ENCODE assay signal across 9 cellular contexts in genomic region chr3:27722957-27723802, GRCh38. TPM values are rescaled to one million over a fixed set of nuclear protein-coding genes. Genes with fewer than 3 reads are reported as not detected.
DNase-seq lines count a peak whose midpoint lies in the region; ATAC-seq, FAIRE-seq and TF ChIP-seq lines count a peak whose summit lies in the region.
"Had no signal": no experiment of that assay in that cellular context is flagged by ENCODE, and none has a peak within 500 bp of the region (broad histone marks: within the 10 kb centered on the region; RNA-seq: fewer than 3 reads in every experiment).

No MANE protein-coding gene starts in this region.

- no peak for TF ChIP-seq POLR2A in heart left ventricle (IDR thresholded peaks at IDR 0.05)
- no peak for TF ChIP-seq POLR2A in tibial nerve (IDR thresholded peaks at IDR 0.05)

- no peak for DNase-seq in heart left ventricle
- DNase-seq in left ventricle myocardium superior: no peak
- DNase-seq in lower lobe of right lung: no peak
- DNase-seq in tibial nerve (ENCODE audit: low spot score in 2 of 2): no peak
- DNase-seq in urothelium cell line (ENCODE audit: low spot score): no peak
- DNase-seq in caudate nucleus (lab: John Stamatoyannopoulos, UW): no peak
- no peak for DNase-seq in hippocampal formation (lab: John Stamatoyannopoulos, UW)

- H3K9me3 ChIP-seq in heart left ventricle (no peaks in the 10 kb centered on the region), lower lobe of right lung (no peaks in the 10 kb centered on the region), tibial nerve (no peaks in the 10 kb centered on the region)

- TF ChIP-seq EP300 in tibial nerve (IDR thresholded peaks at IDR 0.05): no peak

- no peak for ATAC-seq in heart left ventricle
- no peak for ATAC-seq in left ventricle myocardium superior
- ATAC-seq in lower lobe of right lung: no peak

- peak overlapping the region; percentile 41 for H3K27ac Mint-ChIP-seq in activated naive CD8-positive, alpha-beta T cell

- FAIRE-seq in urothelium cell line (lab: Jason Lieb, UNC): no peak

- H3K4me3 ChIP-seq in heart left ventricle: peak overlapping the region in 10 of 12 donors; percentile 6 to 62 (median 25)
- peak overlapping the region; percentile 27 for H3K4me3 ChIP-seq in lower lobe of right lung
- H3K4me3 ChIP-seq in tibial nerve: peak overlapping the region in 3 of 4 donors; percentile 4 to 23 (median 23)

- peaks cover 42% of the 10 kb centered on the region for H3K27me3 Mint-ChIP-seq in activated naive CD8-positive, alpha-beta T cell

- H3K27ac ChIP-seq in heart left ventricle (no peak overlapping the region), lower lobe of right lung (no peak overlapping the region), tibial nerve (no peak overlapping the region), caudate nucleus (ENCODE audit: low read depth, low read length) (no peak overlapping the region)

- intact Hi-C loops in heart left ventricle (cut with DNase I): no loop called here
- intact Hi-C loops in left ventricle myocardium superior (cut with micrococcal nuclease): no loop called here
- intact Hi-C loops in lower lobe of right lung (cut with DNase I): no loop called here

- H3K36me3 Mint-ChIP-seq in activated naive CD8-positive, alpha-beta T cell: no peaks in the 10 kb centered on the region

- H3K36me3 ChIP-seq in heart left ventricle: no peaks in the 10 kb centered on the region
- H3K36me3 ChIP-seq in lower lobe of right lung: no peaks in the 10 kb centered on the region
- no peaks in the 10 kb centered on the region for H3K36me3 ChIP-seq in tibial nerve

- no peaks in the 10 kb centered on the region for H3K9me3 Mint-ChIP-seq in activated naive CD8-positive, alpha-beta T cell (ENCODE audit: low read depth)

- peaks cover 66 to 100% (median 97%) of the 10 kb centered on the region in 9 donors for H3K27me3 ChIP-seq in heart left ventricle
- H3K27me3 ChIP-seq in lower lobe of right lung (ENCODE audit: low read depth): peaks cover 98% of the 10 kb centered on the region
- peaks cover 0 to 98% of the 10 kb centered on the region in 2 donors for H3K27me3 ChIP-seq in tibial nerve

- WGBS in heart left ventricle, 4 donors: 3 to 11% (median 5%) methylated on average over 31 of the region's 31 CpGs
- 5% methylated on average over 31 of the region's 31 CpGs for WGBS in tibial nerve, 2 donors

- TF ChIP-seq CTCF in heart left ventricle (IDR thresholded peaks at IDR 0.05) (no peak), lower lobe of right lung (IDR thresholded peaks at IDR 0.05) (no peak), tibial nerve (IDR thresholded peaks at IDR 0.05) (no peak)

- peak overlapping the region; percentile 89 for H3K4me3 Mint-ChIP-seq in activated naive CD8-positive, alpha-beta T cell

- H3K4me1 Mint-ChIP-seq in activated naive CD8-positive, alpha-beta T cell (ENCODE audit: low read depth): peaks cover 47% of the 10 kb centered on the region

- peaks cover 0 to 39% (median 21%) of the 10 kb centered on the region in 12 donors for H3K4me1 ChIP-seq in heart left ventricle
- H3K4me1 ChIP-seq in lower lobe of right lung: peaks cover 34% of the 10 kb centered on the region
- peaks cover 0 to 47% (median 20%) of the 10 kb centered on the region in 4 donors for H3K4me1 ChIP-seq in tibial nerve

RNA-seq across cellular contexts. Expression of gene EOMES, which starts 1.1 kb away (rescaled TPM):
- 1 to 10 TPM in 1 of 9 donors, under 1 TPM in 5, not detected in 3; 0.05 to 2.1 (median 0.27) TPM for total RNA-seq in heart left ventricle
- under 1 TPM; 0.04 TPM for polyA plus RNA-seq in heart left ventricle
- total RNA-seq in left ventricle myocardium superior: 0.17 TPM
- total RNA-seq in lower lobe of right lung: 1.9 TPM
- 1 to 10 TPM in 1 of 4 donors, under 1 TPM in 3; 0.22 to 1.7 (median 0.69) TPM for total RNA-seq in tibial nerve
- total RNA-seq: glomerular endothelial cell had no signal
